ENCODE assay signal across 29 cellular contexts in genomic region chr2:119069781-119070180, GRCh38.
"Had no signal": no experiment of that assay in that cellular context is flagged by ENCODE, and none has a peak within 500 bp of the region (broad histone marks: within the 10 kb centered on the region; RNA-seq: fewer than 3 reads in every experiment).

No MANE protein-coding gene starts in this region.

- H3K4me2 ChIP-seq: KMS-11 had no signal

- H3K9me3 ChIP-seq: Peyer's patch, SJCRH30 had no signal

- H3K9ac ChIP-seq: KMS-11 had no signal

- H3K4me1 ChIP-seq: Peyer's patch, SJCRH30 had no signal

- H3K4me3 ChIP-seq: Peyer's patch, SJCRH30, SK-N-MC had no signal

- DNase-seq: Karpas-422, MM.1S, MV-4-11, NCI-H1092, NCI-H1105, NCI-H1436 treated with DMSO at 0.1 percent for 48 hours, NCI-H1694 treated with DMSO at 0.1 percent for 48 hours, NCI-H187 treated with DMSO at 0.1 percent for 48 hours, NCI-H2029, NCI-H2171 treated with DMSO at 0.1 percent for 48 hours, NCI-H2227 treated with DMSO at 0.1 percent for 48 hours, NCI-H345, NCI-H446, NCI-H510A treated with DMSO at 0.1 percent for 48 hours, NCI-H524 treated with DMSO at 0.1 percent for 48 hours, NCI-H526 treated with DMSO at 0.1 percent for 48 hours, NCI-H774, OCI-M1, PC-3, Peyer's patch, SHP77, SIG-M5, SJCRH30, SW 1271 had no signal

- H3K27ac ChIP-seq: KMS-11, Peyer's patch, RWPE1, SJCRH30, SK-N-MC had no signal

- H3K27me3 ChIP-seq: Peyer's patch had no signal

- ATAC-seq: PC-3, Right ventricle myocardium inferior, SK-N-SH treated with all-trans-retinoic acid at 6 μM for 48 hours had no signal

- H3K36me3 ChIP-seq: Peyer's patch, SJCRH30 had no signal
